8 cellular contexts compared by ENCODE assay signal in genomic region chr17:57987582-57988300, GRCh38. TPM values are rescaled to one million over a fixed set of nuclear protein-coding genes. Genes with fewer than 3 reads are reported as not detected.
DNase-seq lines count a peak whose midpoint lies in the region; FAIRE-seq and TF ChIP-seq lines count a peak whose summit lies in the region.

Gene VEZF1, minus strand, starts transcription at chr17:57988254. Its CDS starts 143 bp downstream, at chr17:57988111.

- 0% methylated on average over 1 of the region's 74 CpGs for WGBS in mammary epithelial cell (ENCODE audit: low coverage, missing lambda C conversion rate)
- 0 to 1% (median 1%) methylated on average over 26 to 74 of the region's 74 CpGs for WGBS in spleen, 5 donors

- peak within 1 kb of the TSS; percentile 86 for H2AFZ ChIP-seq in mammary epithelial cell (ENCODE audit: low read depth, low read length)

- H3K9me3 Mint-ChIP-seq in immature natural killer cell, result no peaks in the 10 kb centered on the region

- DNase-seq in GM12892 (ENCODE audit: insufficient read length) (peak; percentile 72), HFF-Myc (ENCODE audit: extremely low read depth, low read depth) (no peak), NCI-H1092 (lab: John Stamatoyannopoulos, UW) (peak; percentile 64), mammary epithelial cell (peak; percentile 68), immature natural killer cell (peak; percentile 75 to 81 (median 76)), spleen (peak; percentile 96), NCI-H128 (lab: John Stamatoyannopoulos, UW; ENCODE audit: unreplicated experiment) (no peak)

- peaks cover 2% of the 10 kb centered on the region for H3K36me3 ChIP-seq in mammary epithelial cell (ENCODE audit: insufficient read depth, low read length)
- peaks cover 0 to 7% (median 4%) of the 10 kb centered on the region in 6 donors for H3K36me3 ChIP-seq in spleen

- peak within 1 kb of the TSS; percentile 93 to 96 (median 95) for H3K4me3 Mint-ChIP-seq in immature natural killer cell

- H3K27me3 Mint-ChIP-seq in immature natural killer cell (ENCODE audit: low read depth in 3 of 3), result peaks cover 8 to 19% (median 11%) of the 10 kb centered on the region in 3 donors

- TF ChIP-seq CTCF in HFF-Myc (IDR thresholded peaks at IDR 0.05; ENCODE audit: low read depth, low read length, missing control alignments) (no peak), VCaP (conservative IDR thresholded peaks at IDR 0.05) (no peak), mammary epithelial cell (conservative IDR thresholded peaks at IDR 0.05 in 1 of 2, IDR thresholded peaks at IDR 0.05 in 1 of 2; ENCODE audit: extremely low read depth in 1 of 2, insufficient read depth in 1 of 2, low read depth in 1 of 2, low read length in 2 of 2) (no peak), spleen (IDR thresholded peaks at IDR 0.05 in 8 of 11, conservative IDR thresholded peaks at IDR 0.05 in 3 of 11) (peak in 1 of 11 experiments; percentile 0)

- peaks cover 0 to 6% (median 0%) of the 10 kb centered on the region in 3 donors for H3K36me3 Mint-ChIP-seq in immature natural killer cell

- TF ChIP-seq POLR2A in GM12892 (IDR thresholded peaks at IDR 0.05; ENCODE audit: low read depth, low read length), result no peak
- peak in 1 of 3 donors; percentile 37 for TF ChIP-seq POLR2A in spleen (IDR thresholded peaks at IDR 0.05)

- in situ Hi-C loops in mammary epithelial cell (cut with MboI; ENCODE audit: low sequenced_read_pairs in 2 of 2), result loop anchor here in 1 of 2 donors (25.0 kb wide), 1 partner anchor 875 kb away; no protein-coding TSS in a partner anchor

- H3K4me1 ChIP-seq in mammary epithelial cell (ENCODE audit: insufficient read depth, low read length) (peaks cover 27% of the 10 kb centered on the region), spleen (peaks cover 39 to 82% (median 66%) of the 10 kb centered on the region in 6 donors)

- BruUV-seq in mammary epithelial cell (replicated peaks; lab: Mats Ljungman, UMichigan), result no TSS peak

- no peaks in the 10 kb centered on the region for H4K20me1 ChIP-seq in mammary epithelial cell (ENCODE audit: insufficient read depth, low read length)

- H3K4me3 ChIP-seq in HFF-Myc (replicated peaks; ENCODE audit: low read depth, low read length) (peak within 1 kb of the TSS; percentile 80), mammary epithelial cell (replicated peaks in 1 of 3; ENCODE audit: insufficient read depth in 1 of 3, low read depth in 2 of 3, low read length in 3 of 3) (peak within 1 kb of the TSS; percentile 75 to 88 (median 86)), spleen (peak within 1 kb of the TSS; percentile 40 to 89 (median 84))

- H3K9ac ChIP-seq in mammary epithelial cell (ENCODE audit: insufficient read depth, low read length), result peak within 1 kb of the TSS; percentile 84

- H3K27ac Mint-ChIP-seq in immature natural killer cell, result peak within 1 kb of the TSS; percentile 79 to 96 (median 92)

- peaks cover 58 to 60% of the 10 kb centered on the region in 2 donors for H3K4me1 Mint-ChIP-seq in immature natural killer cell

- intact Hi-C loops in mammary epithelial cell (cut with micrococcal nuclease) (loop anchor here (1.0 to 2.0 kb wide), 4 partner anchors 20 to 129 kb away; partner anchors contain the start of genes CUEDC1 and SRSF1), spleen (cut with DNase I; ENCODE audit: low total_unique reads) (no loop called here)

- H3K4me2 ChIP-seq in mammary epithelial cell (ENCODE audit: insufficient read depth, low read depth, low read length), result peak within 1 kb of the TSS; percentile 98

- dilution Hi-C loops in mammary epithelial cell (cut with HindIII; ENCODE audit: low sequenced_read_pairs), result no loop called here

- H3K27me3 ChIP-seq in mammary epithelial cell (ENCODE audit: insufficient read depth, low read length) (no peaks in the 10 kb centered on the region), spleen (replicated peaks in 1 of 7) (no peaks in the 10 kb centered on the region)

- peaks cover 50% of the 10 kb centered on the region for H3K79me2 ChIP-seq in mammary epithelial cell (ENCODE audit: insufficient read depth, low read length)

- FAIRE-seq in GM12892 (lab: Jason Lieb, UNC), result no peak

- peak within 1 kb of the TSS; percentile 98 for H3K27ac ChIP-seq in VCaP
- peak within 1 kb of the TSS; percentile 80 for H3K27ac ChIP-seq in mammary epithelial cell (ENCODE audit: insufficient read depth, low read depth, low read length)
- peak within 1 kb of the TSS; percentile 92 to 99 (median 96) for H3K27ac ChIP-seq in spleen

- CTCF ChIA-PET in mammary epithelial cell (lab: Charles Lee; ENCODE audit: low non-redundant PET), result no interaction called here

- H3K9me3 ChIP-seq in mammary epithelial cell (replicated peaks; ENCODE audit: insufficient read depth, low read length) (no peaks in the 10 kb centered on the region), spleen (no peaks in the 10 kb centered on the region)

RNA-seq across cellular contexts. Expression of gene VEZF1, which starts in this region (rescaled TPM):
- 12.5 TPM for polyA plus RNA-seq in GM12892 (2012; ENCODE audit: missing spikeins)
- total RNA-seq in mammary epithelial cell, result 10 to 100 TPM; 20.5 to 34.7 TPM
- 17.6 TPM for polyA plus RNA-seq in mammary epithelial cell
- 20.1 TPM for polyA minus RNA-seq in mammary epithelial cell
- 10 to 100 TPM; 35.8 to 54.1 (median 40.1) TPM for polyA plus RNA-seq in immature natural killer cell
- 10 to 100 TPM; 43.0 to 59.9 (median 54.2) TPM for total RNA-seq in spleen
- 10 to 100 TPM in 2 of 3 donors, 1 to 10 TPM in 1; 10.0 to 19.1 (median 10.2) TPM for polyA plus RNA-seq in spleen

Comparison
In these comparisons a context has a peak if more than half of its experiments do, and no peak if none do; other contexts are left out.
1. DNase-seq: peak in GM12892 (single experiment), NCI-H1092 (single experiment), mammary epithelial cell (single experiment), immature natural killer cell (3 of 3) and spleen (single experiment); none in HFF-Myc (single experiment) and NCI-H128 (single experiment).
2. Peak in every context shown above with its lines, with median percentiles within 50 percentile points of each other: H3K4me3 ChIP-seq and H3K27ac ChIP-seq.